Comparison of ENCODE assay signal across 15 cellular contexts in genomic region chr1:116397728-116398127, GRCh38. TPM values are rescaled to one million over a fixed set of nuclear protein-coding genes. Genes with fewer than 3 reads are reported as not detected.
DNase-seq lines count a peak whose midpoint lies in the region; ATAC-seq and TF ChIP-seq lines count a peak whose summit lies in the region.
"Had no signal": no experiment of that assay in that cellular context is flagged by ENCODE, and none has a peak within 500 bp of the region (broad histone marks: within the 10 kb centered on the region; RNA-seq: fewer than 3 reads in every experiment).

No MANE protein-coding gene starts in this region.

- no peak overlapping the region for H3K4me2 ChIP-seq in H9 (ENCODE audit: insufficient read depth, insufficient read length, low read length)

- H3K27me3 Mint-ChIP-seq in CD4-positive, CD25-positive, alpha-beta regulatory T cell = no peaks in the 10 kb centered on the region
- H3K27me3 Mint-ChIP-seq in H9 (ENCODE audit: low read depth) = no peaks in the 10 kb centered on the region
- H3K27me3 Mint-ChIP-seq: B cell, IgD-negative memory B cell had no signal

- H2AK5ac ChIP-seq in H9 (ENCODE audit: insufficient read length, low read length) = no peak overlapping the region

- no CpG with 5 or more reads among the region's 5 CpGs for WGBS in H9 (ENCODE audit: extremely low coverage, insufficient read length, low lambda C conversion rate)

- H2BK15ac ChIP-seq in H9 (ENCODE audit: low read depth, low read length) = no peak overlapping the region

- no peak overlapping the region for H3K4me3 ChIP-seq in CD4-positive, CD25-positive, alpha-beta regulatory T cell (ENCODE audit: low read depth, low read length)
- H3K4me3 ChIP-seq: SJSA1 had no signal

- H3K27ac ChIP-seq in CD4-positive, CD25-positive, alpha-beta regulatory T cell (ENCODE audit: insufficient read depth, low read length, poor library complexity, severe bottlenecking) = no peak overlapping the region
- no peak overlapping the region for H3K27ac ChIP-seq in H9 (ENCODE audit: insufficient read length, low read depth, low read length)
- H3K27ac ChIP-seq: SJSA1 had no signal

- H3K4ac ChIP-seq in H9 (ENCODE audit: low read depth, low read length) = no peak overlapping the region

- intact Hi-C loops in Right ventricle myocardium superior (cut with DNase I) = no loop called here

- no peaks in the 10 kb centered on the region for H3K27me3 ChIP-seq in CD4-positive, CD25-positive, alpha-beta regulatory T cell (ENCODE audit: control insufficient read depth, insufficient read depth, low read length)
- H3K27me3 ChIP-seq in H9 (ENCODE audit: insufficient read depth, low read length) = no peaks in the 10 kb centered on the region
- H3K27me3 ChIP-seq: SJSA1 had no signal

- H2AFZ ChIP-seq in H9 (ENCODE audit: low read length) = no peak overlapping the region

- no peak overlapping the region for H3K18ac ChIP-seq in H9 (ENCODE audit: insufficient read length, low read depth, low read length)

- no peaks in the 10 kb centered on the region for H3K9me3 Mint-ChIP-seq in CD4-positive, CD25-positive, alpha-beta regulatory T cell
- H3K9me3 Mint-ChIP-seq in H9 = no peaks in the 10 kb centered on the region
- H3K9me3 Mint-ChIP-seq: IgD-negative memory B cell had no signal

- H3K9ac ChIP-seq in H9 (ENCODE audit: extremely low read depth, insufficient read length, low read length) = no peak overlapping the region

- H3K9me3 ChIP-seq in CD4-positive, CD25-positive, alpha-beta regulatory T cell (ENCODE audit: control insufficient read depth in 2 of 2, low read length in 2 of 2) = no peaks in the 10 kb centered on the region
- no peaks in the 10 kb centered on the region for H3K9me3 ChIP-seq in H9 (ENCODE audit: control insufficient read depth, low read depth, low read length)
- H3K9me3 ChIP-seq: SJSA1 had no signal

- H3K14ac ChIP-seq in H9 (ENCODE audit: insufficient read depth, low read length) = no peak overlapping the region

- peaks cover 100% of the 10 kb centered on the region for H3K36me3 ChIP-seq in CD4-positive, CD25-positive, alpha-beta regulatory T cell (ENCODE audit: control insufficient read depth, insufficient read depth, low read length)

- no peak overlapping the region for H3K23ac ChIP-seq in H9 (ENCODE audit: insufficient read length, low read depth, low read length)

- no peaks in the 10 kb centered on the region for H3K23me2 ChIP-seq in H9 (ENCODE audit: insufficient read length, low read depth, low read length, poor library complexity, severe bottlenecking)

- H3K56ac ChIP-seq in H9 (ENCODE audit: insufficient read length, low read depth, low read length) = no peak overlapping the region

- no peak overlapping the region for H4K91ac ChIP-seq in H9 (ENCODE audit: insufficient read length, low read depth, low read length)

- no peak for DNase-seq in CD4-positive, CD25-positive, alpha-beta regulatory T cell
- DNase-seq in H9 (no peak), Right ventricle myocardium superior (no peak), iPS-NIHi11 (ENCODE audit: low spot score) (peak; percentile 24), foreskin melanocyte (no peak), KG1 (lab: John Stamatoyannopoulos, UW) (no peak), retina (no peak)
- DNase-seq: DMS 273 treated with DMSO at 0.1 percent for 48 hours, NCI-H1436, NCI-H2081, NCI-H524 treated with DMSO at 0.1 percent for 48 hours had no signal

- no peak overlapping the region for H3T11ph ChIP-seq in H9 (ENCODE audit: low read length)

- H3K4me3 Mint-ChIP-seq in CD4-positive, CD25-positive, alpha-beta regulatory T cell = no peak overlapping the region
- H3K4me3 Mint-ChIP-seq in H9 = no peak overlapping the region
- H3K4me3 Mint-ChIP-seq: B cell, IgD-negative memory B cell had no signal

- H4K20me1 ChIP-seq in H9 (ENCODE audit: control insufficient read depth, insufficient read depth, insufficient read length) = no peaks in the 10 kb centered on the region

- ATAC-seq in CD4-positive, CD25-positive, alpha-beta regulatory T cell (ENCODE audit: low read depth in 2 of 2) = no peak
- ATAC-seq in Right ventricle myocardium superior (ENCODE audit: poor library complexity) = peak; percentile 23
- ATAC-seq in GM18858 (IDR thresholded peaks at IDR 0.05; ENCODE audit: unreplicated experiment) = no peak

- no peak overlapping the region for H2BK20ac ChIP-seq in H9 (ENCODE audit: low read depth, low read length, poor library complexity, severe bottlenecking)

- H2BK12ac ChIP-seq in H9 (ENCODE audit: insufficient read length, low read depth, low read length) = no peak overlapping the region

- H4K8ac ChIP-seq in H9 (replicated peaks; ENCODE audit: insufficient read length, low read depth, low read length) = no peak overlapping the region

- no peaks in the 10 kb centered on the region for H3K79me1 ChIP-seq in H9 (ENCODE audit: insufficient read depth, low read depth, low read length, poor library complexity, severe bottlenecking)

- peaks cover 5 to 18% (median 17%) of the 10 kb centered on the region in 4 donors for H3K4me1 Mint-ChIP-seq in CD4-positive, CD25-positive, alpha-beta regulatory T cell
- peaks cover 11 to 17% of the 10 kb centered on the region in 2 experiments for H3K4me1 Mint-ChIP-seq in H9
- H3K4me1 Mint-ChIP-seq: B cell had no signal

- no peak for TF ChIP-seq CTCF in H9 (conservative IDR thresholded peaks at IDR 0.05)

- H2BK120ac ChIP-seq in H9 (ENCODE audit: low read depth, low read length, poor library complexity, severe bottlenecking) = no peak overlapping the region

- no peaks in the 10 kb centered on the region for H3K4me1 ChIP-seq in CD4-positive, CD25-positive, alpha-beta regulatory T cell (ENCODE audit: control insufficient read depth, insufficient read depth, low read length, poor library complexity, severe bottlenecking)
- no peaks in the 10 kb centered on the region for H3K4me1 ChIP-seq in H9 (ENCODE audit: insufficient read depth, low read length)
- H3K4me1 ChIP-seq: SJSA1 had no signal

- peaks cover 85% of the 10 kb centered on the region for H3K36me3 Mint-ChIP-seq in CD4-positive, CD25-positive, alpha-beta regulatory T cell
- peaks cover 71 to 98% (median 96%) of the 10 kb centered on the region in 3 experiments; a peak in 6 of 7 replicates for H3K36me3 Mint-ChIP-seq in H9 (ENCODE audit: insufficient read depth in 1 of 3, low read depth in 3 of 3)

- H3K27ac Mint-ChIP-seq in CD4-positive, CD25-positive, alpha-beta regulatory T cell = peak overlapping the region in 2 of 3 donors; percentile 68 to 77
- H3K27ac Mint-ChIP-seq in H9 = peak overlapping the region; percentile 46 to 89 (median 49); a peak in 5 of 7 replicates
- H3K27ac Mint-ChIP-seq: B cell, IgD-negative memory B cell had no signal

- no peak overlapping the region for H4K5ac ChIP-seq in H9 (ENCODE audit: insufficient read length, low read depth, low read length)

- H3K79me2 ChIP-seq in H9 (ENCODE audit: insufficient read depth, low read length) = no peaks in the 10 kb centered on the region

- H2BK5ac ChIP-seq in H9 (ENCODE audit: insufficient read length, low read length) = no peak overlapping the region

RNA-seq across cellular contexts. Expression of gene ATP1A1, which starts 24.7 kb away (rescaled TPM):
- 228 TPM for total RNA-seq in CD4-positive, CD25-positive, alpha-beta regulatory T cell
- polyA plus RNA-seq in CD4-positive, CD25-positive, alpha-beta regulatory T cell = 10 to 100 TPM; 52.4 to 63.8 (median 58.8) TPM
- total RNA-seq in H9 (2021) (232 and 239 TPM in 2 replicates), Right ventricle myocardium superior (255 TPM)
